In genomic region chr22:43186272-43187170, GRCh38 we compare ENCODE assay signal across 8 cellular contexts. TPM values are rescaled to one million over a fixed set of nuclear protein-coding genes. Genes with fewer than 3 reads are reported as not detected.
DNase-seq lines count a peak whose midpoint lies in the region; ATAC-seq and TF ChIP-seq lines count a peak whose summit lies in the region.

TSS of gene TTLL12 (minus strand) at chr22:43187134. CDS start at chr22:43187069, 65 bp downstream.

- POLR2A ChIA-PET in HCT116 (lab: Charles Lee) = interaction anchor here (1.1 to 1.4 kb wide), 6 partner anchors 10 to 571 kb away, joined by 3 to 9 read pairs (median 4); partner anchors contain the start of gene POLDIP3

- H3K9ac ChIP-seq in HCT116 (ENCODE audit: low read length) = peak within 1 kb of the TSS; percentile 83

- H3K36me3 Mint-ChIP-seq in activated CD8-positive, alpha-beta memory T cell treated with anti-CD3 and anti-CD28 coated beads, Interleukin-2, amount 10 ng/mL, durations not matched to agents 7 days and 5 days = peaks cover 3% of the 10 kb centered on the region

- DNase-seq in GM12864 (ENCODE audit: low read depth) (no peak), HCT116 (ENCODE audit: low read depth, low spot score) (no peak), NCI-H2196 treated with DMSO at 0.1 percent for 48 hours (lab: John Stamatoyannopoulos, UW; ENCODE audit: unreplicated experiment) (peak; percentile 23), epithelial cell of esophagus (ENCODE audit: low read depth) (peak; percentile 60), NCI-H510A treated with DMSO at 0.1 percent for 48 hours (lab: John Stamatoyannopoulos, UW) (no peak)
- peak; percentile 61 for DNase-seq in activated CD8-positive, alpha-beta memory T cell treated with anti-CD3 and anti-CD28 coated beads, Interleukin-2, amount 10 ng/mL, durations not matched to agents 7 days and 5 days
- peak; percentile 32 to 48 for DNase-seq in stimulated activated CD8-positive, alpha-beta memory T cell treated with anti-CD3 and anti-CD28 coated beads, Interleukin-15, amount 100 ng/mL, for 48 hours (ENCODE audit: low read depth in 2 of 2)

- H3K27me3 ChIP-seq in HCT116 (ENCODE audit: insufficient read depth, low read length) (no peaks in the 10 kb centered on the region), mononuclear cell (ENCODE audit: insufficient read depth, low read length) (no peaks in the 10 kb centered on the region)

- peak within 1 kb of the TSS; percentile 93 for H3K4me2 ChIP-seq in HCT116 (ENCODE audit: low read length)

- intact Hi-C loops in HCT116 (cut with micrococcal nuclease) = no loop called here

- H2AFZ ChIP-seq in HCT116 (ENCODE audit: low read depth, low read length, poor library complexity, severe bottlenecking) = peak within 1 kb of the TSS; percentile 78

- no peaks in the 10 kb centered on the region for H4K20me1 ChIP-seq in HCT116 (ENCODE audit: insufficient read depth)

- peak within 1 kb of the TSS; percentile 95 for H3K27ac Mint-ChIP-seq in activated CD8-positive, alpha-beta memory T cell treated with anti-CD3 and anti-CD28 coated beads, Interleukin-2, amount 10 ng/mL, durations not matched to agents 7 days and 5 days

- peak within 1 kb of the TSS; percentile 68 for H3K4me3 ChIP-seq in GM12864 (ENCODE audit: low read depth, low read length)
- peak within 1 kb of the TSS; percentile 77 to 83 for H3K4me3 ChIP-seq in HCT116 (replicated peaks in 1 of 2; ENCODE audit: low read depth in 1 of 2, low read length in 2 of 2)
- peak within 1 kb of the TSS; percentile 79 for H3K4me3 ChIP-seq in epithelial cell of esophagus (ENCODE audit: low read length)
- peak within 1 kb of the TSS; percentile 51 for H3K4me3 ChIP-seq in mononuclear cell (ENCODE audit: low read length)

- TF ChIP-seq RAD21 in HCT116 (IDR thresholded peaks at IDR 0.05; ENCODE audit: low read depth) = no peak

- peaks cover 3 to 18% of the 10 kb centered on the region in 2 experiments; a peak in 3 of 4 replicates for H3K36me3 ChIP-seq in HCT116 (ENCODE audit: control insufficient read depth in 1 of 2, insufficient read depth in 2 of 2, low read length in 2 of 2)

- peak within 1 kb of the TSS; percentile 98 for H3K27ac ChIP-seq in HCT116 (ENCODE audit: low read depth, low read length)

- H3K9me3 Mint-ChIP-seq in activated CD8-positive, alpha-beta memory T cell treated with anti-CD3 and anti-CD28 coated beads, Interleukin-2, amount 10 ng/mL, durations not matched to agents 7 days and 5 days (ENCODE audit: low read depth) = peaks cover 6% of the 10 kb centered on the region

- H3K9me3 ChIP-seq in HCT116 (ENCODE audit: control insufficient read depth in 1 of 2, insufficient read depth in 1 of 2, low read depth in 1 of 2, low read length in 2 of 2) (no peaks in the 10 kb centered on the region), mononuclear cell (ENCODE audit: low read depth, low read length) (no peaks in the 10 kb centered on the region)

- CTCF ChIA-PET in HCT116 (lab: Charles Lee) = interaction anchor here (0.6 to 1.4 kb wide), 6 partner anchors 39 to 1020 kb away, joined by 3 to 11 read pairs (median 6); no protein-coding TSS in a partner anchor
- CTCF ChIA-PET in activated CD8-positive, alpha-beta memory T cell treated with anti-CD3 and anti-CD28 coated beads, Interleukin-2, amount 10 ng/mL, durations not matched to agents 7 days and 5 days (lab: Charles Lee) = interaction anchor here (0.5 to 1.7 kb wide), 8 partner anchors 11 to 772 kb away, joined by 3 to 6 read pairs (median 4); no protein-coding TSS in a partner anchor

- peak within 1 kb of the TSS; percentile 84 for H3K4me3 Mint-ChIP-seq in activated CD8-positive, alpha-beta memory T cell treated with anti-CD3 and anti-CD28 coated beads, Interleukin-2, amount 10 ng/mL, durations not matched to agents 7 days and 5 days

- peaks cover 9 to 36% of the 10 kb centered on the region in 2 experiments; a peak in 3 of 4 replicates for H3K4me1 ChIP-seq in HCT116 (ENCODE audit: control insufficient read depth in 1 of 2, insufficient read depth in 2 of 2, low read length in 2 of 2)
- peaks cover 23% of the 10 kb centered on the region for H3K4me1 ChIP-seq in mononuclear cell (ENCODE audit: insufficient read depth, low read length)

- peak; percentile 25 for ATAC-seq in HCT116
- peak; percentile 44 for ATAC-seq in activated CD8-positive, alpha-beta memory T cell treated with anti-CD3 and anti-CD28 coated beads, Interleukin-2, amount 10 ng/mL, durations not matched to agents 7 days and 5 days

- TF ChIP-seq CTCF in GM12864 (IDR thresholded peaks at IDR 0.05; ENCODE audit: low read depth, low read length, missing control alignments) (no peak), HCT116 (IDR thresholded peaks at IDR 0.05 in 2 of 3, conservative IDR thresholded peaks at IDR 0.05 in 1 of 3; ENCODE audit: borderline replicate concordance in 1 of 3, insufficient read depth in 1 of 3, low read depth in 2 of 3, low read length in 2 of 3) (no peak), epithelial cell of esophagus (IDR thresholded peaks at IDR 0.05; ENCODE audit: insufficient read depth, low read depth, low read length, missing control alignments) (no peak)

- peaks cover 6% of the 10 kb centered on the region for H3K27me3 Mint-ChIP-seq in activated CD8-positive, alpha-beta memory T cell treated with anti-CD3 and anti-CD28 coated beads, Interleukin-2, amount 10 ng/mL, durations not matched to agents 7 days and 5 days

- peaks cover 52% of the 10 kb centered on the region for H3K79me2 ChIP-seq in HCT116 (ENCODE audit: insufficient read depth, low read length)

- BruUV-seq in HCT116 (replicated peaks; lab: Mats Ljungman, UMichigan) = TSS peak; percentile 71

- peak; percentile 75 for TF ChIP-seq POLR2A in HCT116 (IDR thresholded peaks at IDR 0.05; ENCODE audit: borderline replicate concordance, extremely low read depth, insufficient read depth, insufficient read length)

- RAD21 ChIA-PET in HCT116 (lab: Charles Lee; ENCODE audit: low non-redundant PET in 1 of 2, low total read pairs in 2 of 2, uncharacterized antibody in 2 of 2, unreplicated experiment in 2 of 2) = interaction anchor here in 1 of 2 experiments (1.2 kb wide), 1 partner anchor 42 kb away, joined by 4 read pairs; no protein-coding TSS in a partner anchor

- H3K9me2 ChIP-seq in HCT116 (ENCODE audit: insufficient read depth) = no peaks in the 10 kb centered on the region

- H3K4me1 Mint-ChIP-seq in activated CD8-positive, alpha-beta memory T cell treated with anti-CD3 and anti-CD28 coated beads, Interleukin-2, amount 10 ng/mL, durations not matched to agents 7 days and 5 days = peaks cover 32% of the 10 kb centered on the region

TF ChIP-seq in HCT116, 20 proteins besides CTCF, POLR2A, EP300 and RAD21:
- no peak for TF ChIP-seq ELF1 (IDR thresholded peaks at IDR 0.05; ENCODE audit: borderline replicate concordance, low read depth)
- no peak for TF ChIP-seq SP1 (IDR thresholded peaks at IDR 0.05; ENCODE audit: low read depth)
- no peak for TF ChIP-seq ATF3 (IDR thresholded peaks at IDR 0.05)
- TF ChIP-seq ZFX (IDR thresholded peaks at IDR 0.05) = peak; percentile 74; the same call in 1 of the 2 replicates
- no peak for TF ChIP-seq EGR1 (IDR thresholded peaks at IDR 0.05; ENCODE audit: low read depth)
- TF ChIP-seq CBX3 (IDR thresholded peaks at IDR 0.05; ENCODE audit: low read depth) = no peak
- TF ChIP-seq, protein P1, sequence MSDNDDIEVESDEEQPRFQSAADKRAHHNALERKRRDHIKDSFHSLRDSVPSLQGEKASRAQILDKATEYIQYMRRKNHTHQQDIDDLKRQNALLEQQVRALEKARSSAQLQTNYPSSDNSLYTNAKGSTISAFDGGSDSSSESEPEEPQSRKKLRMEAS (IDR thresholded peaks at IDR 0.05) = peak; percentile 66; the same call in 1 of the 2 replicates
- TF ChIP-seq ZBTB33 (IDR thresholded peaks at IDR 0.05; ENCODE audit: extremely low read depth, insufficient replicate concordance, low read length) = no peak
- peak; percentile 63 for TF ChIP-seq POLR2AphosphoS5 (IDR thresholded peaks at IDR 0.05; ENCODE audit: low read depth, low read length)

RNA-seq across cellular contexts. Expression of gene TTLL12, which starts in this region (rescaled TPM):
- total RNA-seq in HCT116 (2021; ENCODE audit: unreplicated experiment) (100 TPM), mononuclear cell (4.3 TPM)
- 69.1 and 73.8 TPM in 2 replicates for polyA plus RNA-seq in HCT116 (2012)
- total RNA-seq in activated CD8-positive, alpha-beta memory T cell treated with anti-CD3 and anti-CD28 coated beads, Interleukin-2, amount 10 ng/mL, durations not matched to agents 7 days and 5 days = 10 to 100 TPM; 40.3 to 49.7 TPM

Comparison
In these comparisons a context has a peak if more than half of its experiments do, and no peak if none do; other contexts are left out.
1. DNase-seq: peak in NCI-H2196 treated with DMSO at 0.1 percent for 48 hours (single experiment), activated CD8-positive, alpha-beta memory T cell treated with anti-CD3 and anti-CD28 coated beads, Interleukin-2, amount 10 ng/mL, durations not matched to agents 7 days and 5 days (single experiment), epithelial cell of esophagus (single experiment) and stimulated activated CD8-positive, alpha-beta memory T cell treated with anti-CD3 and anti-CD28 coated beads, Interleukin-15, amount 100 ng/mL, for 48 hours (2 of 2); none in GM12864 (single experiment), HCT116 (single experiment) and NCI-H510A treated with DMSO at 0.1 percent for 48 hours (single experiment).
2. Peak in every context shown above with its lines, with median percentiles within 50 percentile points of each other: H3K4me3 ChIP-seq.